9 cellular contexts compared by ENCODE assay signal in the genomic region with DNA sequence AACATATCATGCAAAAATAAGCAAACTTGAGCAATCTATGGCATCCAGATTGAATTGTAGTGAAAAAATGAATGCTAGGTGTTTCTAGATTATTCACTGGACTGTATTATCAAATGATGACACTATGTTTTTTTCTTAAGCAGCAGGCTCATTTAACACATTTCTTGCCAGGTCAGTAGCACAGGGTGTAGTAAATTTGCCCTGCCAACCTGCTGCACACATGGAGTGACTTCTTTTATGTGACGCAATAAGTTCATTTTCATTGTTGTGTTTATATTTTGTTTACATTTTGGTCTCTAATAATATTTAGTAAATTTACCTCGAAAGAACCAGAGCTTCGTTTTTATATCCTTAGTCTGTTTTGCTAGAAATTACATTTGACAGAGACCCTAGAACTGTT. TPM values are rescaled to one million over a fixed set of nuclear protein-coding genes. Genes with fewer than 3 reads are reported as not detected.
"Had no signal": no experiment of that assay in that cellular context is flagged by ENCODE, and none has a peak within 500 bp of the region (broad histone marks: within the 10 kb centered on the region; RNA-seq: fewer than 3 reads in every experiment).

No MANE protein-coding gene starts in this region.

- FAIRE-seq: H1, H54, HTR-8/SVneo had no signal

- H3K4me2 ChIP-seq: GM23338 had no signal

- H2AFZ ChIP-seq: GM23338 had no signal

- DNase-seq: H9, HFFc6, KG1 had no signal

- ATAC-seq: GM23338, HCT116 had no signal

- H3K4me3 ChIP-seq: GM23338 had no signal

RNA-seq across cellular contexts. Expression of a gene that starts 38.5 kb away (rescaled TPM):
- total RNA-seq: HT-29 had no signal
